ENCODE assay signal across 8 cellular contexts in genomic region chrX:9340619-9341304, GRCh38.
DNase-seq lines count a peak whose midpoint lies in the region; ATAC-seq and TF ChIP-seq lines count a peak whose summit lies in the region.

No MANE protein-coding gene starts in this region.

- TF ChIP-seq CTCF in DND-41 (IDR thresholded peaks at IDR 0.05; ENCODE audit: borderline replicate concordance, extremely low read depth, low read length, poor library complexity, severe bottlenecking): no peak
- TF ChIP-seq CTCF in MM.1S (IDR thresholded peaks at IDR 0.05; ENCODE audit: low read length): no peak

- H3K79me2 ChIP-seq in DND-41 (ENCODE audit: insufficient read depth, low read length): no peaks in the 10 kb centered on the region
- no peaks in the 10 kb centered on the region for H3K79me2 ChIP-seq in MM.1S (ENCODE audit: low read length)

- H3K4me1 ChIP-seq in DND-41 (ENCODE audit: insufficient read depth, low read length): peaks cover 30% of the 10 kb centered on the region
- H3K4me1 ChIP-seq in MM.1S (ENCODE audit: low read length): peaks cover 13% of the 10 kb centered on the region

- peak overlapping the region; percentile 52 for H3K9ac ChIP-seq in DND-41 (ENCODE audit: low read depth, low read length)
- peak overlapping the region; percentile 67 for H3K9ac ChIP-seq in MM.1S (ENCODE audit: low read length)

- H3K4me2 ChIP-seq in DND-41 (ENCODE audit: insufficient read depth, low read length) (peak overlapping the region; percentile 60), MM.1S (ENCODE audit: low read depth, low read length) (peak overlapping the region; percentile 91)

- H3K27me3 Mint-ChIP-seq in activated T-helper 17 cell treated with anti-CD3 and anti-CD28 coated beads, Interleukin-2, amount 50 U/mL, for 72 hours: no peaks in the 10 kb centered on the region

- peak overlapping the region; percentile 61 for H2AFZ ChIP-seq in DND-41 (ENCODE audit: low read depth, low read length)
- H2AFZ ChIP-seq in MM.1S (ENCODE audit: low read length): peak overlapping the region; percentile 30

- H4K20me1 ChIP-seq in DND-41 (ENCODE audit: insufficient read depth, low read length) (no peaks in the 10 kb centered on the region), MM.1S (ENCODE audit: insufficient read depth, low read length) (no peaks in the 10 kb centered on the region)

- H3K4me3 ChIP-seq in DND-41 (ENCODE audit: low read depth in 1 of 2, low read length in 2 of 2) (peak overlapping the region in 1 of 2 experiments; percentile 46; a peak in 2 of 4 replicates), MM.1S (ENCODE audit: low read length) (peak overlapping the region; percentile 44), skin epidermis (peak overlapping the region in 2 of 7 experiments; percentile 5 to 7)

- no peaks in the 10 kb centered on the region for H3K9me3 Mint-ChIP-seq in activated T-helper 17 cell treated with anti-CD3 and anti-CD28 coated beads, Interleukin-2, amount 50 U/mL, for 72 hours

- no peaks in the 10 kb centered on the region for H3K27me3 ChIP-seq in DND-41 (ENCODE audit: insufficient read depth, low read length, poor library complexity)
- no peaks in the 10 kb centered on the region for H3K27me3 ChIP-seq in MM.1S (replicated peaks; ENCODE audit: insufficient read depth, low read length)

- H3K36me3 Mint-ChIP-seq in activated T-helper 17 cell treated with anti-CD3 and anti-CD28 coated beads, Interleukin-2, amount 50 U/mL, for 72 hours (ENCODE audit: low read depth): no peaks in the 10 kb centered on the region

- H3K9me2 ChIP-seq in MM.1S (replicated peaks; ENCODE audit: insufficient read depth, low read length): no peaks in the 10 kb centered on the region

- intact Hi-C loops in left cardiac atrium (cut with DNase I) (loop anchor here in 1 of 2 donors (5.0 kb wide), 1 partner anchor 122 kb away; no protein-coding TSS in a partner anchor), posterior vena cava (cut with DNase I) (no loop called here)

- H3K36me3 ChIP-seq in DND-41 (ENCODE audit: insufficient read depth, low read length) (no peaks in the 10 kb centered on the region), MM.1S (replicated peaks; ENCODE audit: insufficient read depth, low read length) (no peaks in the 10 kb centered on the region)

- peak; percentile 84 for ATAC-seq in DND-41 (ENCODE audit: insufficient read depth, low read depth)
- ATAC-seq in GM21447 (IDR thresholded peaks at IDR 0.05; ENCODE audit: unreplicated experiment): peak; percentile 41
- ATAC-seq in activated T-helper 17 cell treated with anti-CD3 and anti-CD28 coated beads, Interleukin-2, amount 50 U/mL, for 72 hours (replicated peaks): peak; percentile 57
- ATAC-seq in left cardiac atrium: peak; percentile 55 to 58

- no peaks in the 10 kb centered on the region for H3K9me3 ChIP-seq in DND-41 (ENCODE audit: insufficient read depth, low read length, severe bottlenecking)
- no peaks in the 10 kb centered on the region for H3K9me3 ChIP-seq in MM.1S (replicated peaks; ENCODE audit: insufficient read depth, low read length)

- H3K27ac ChIP-seq in DND-41 (ENCODE audit: low read length) (peak overlapping the region; percentile 85), MM.1S (ENCODE audit: low read length) (peak overlapping the region; percentile 96), skin epidermis (peak overlapping the region in 20 of 21 experiments; percentile 39 to 95 (median 74))

- peaks cover 16% of the 10 kb centered on the region for H3K4me1 Mint-ChIP-seq in activated T-helper 17 cell treated with anti-CD3 and anti-CD28 coated beads, Interleukin-2, amount 50 U/mL, for 72 hours

- peak overlapping the region; percentile 72 for H3K4me3 Mint-ChIP-seq in activated T-helper 17 cell treated with anti-CD3 and anti-CD28 coated beads, Interleukin-2, amount 50 U/mL, for 72 hours

- DNase-seq in DND-41 (peak; percentile 69), MM.1S (peak; percentile 50), left cardiac atrium (peak; percentile 29), posterior vena cava (ENCODE audit: low spot score) (no peak), DMS79 (lab: John Stamatoyannopoulos, UW) (no peak)

- peak overlapping the region; percentile 79 for H3K27ac Mint-ChIP-seq in activated T-helper 17 cell treated with anti-CD3 and anti-CD28 coated beads, Interleukin-2, amount 50 U/mL, for 72 hours

- peaks cover 20% of the 10 kb centered on the region for H3F3A ChIP-seq in MM.1S (ENCODE audit: insufficient read depth, low read length)

Comparison
In these comparisons a context has a peak if more than half of its experiments do, and no peak if none do; other contexts are left out.
1. DNase-seq: peak in DND-41 (single experiment), MM.1S (single experiment) and left cardiac atrium (single experiment); none in posterior vena cava (single experiment) and DMS79 (single experiment).
2. Peak in every context shown above with its lines, with median percentiles within 50 percentile points of each other: ATAC-seq and H3K27ac ChIP-seq.